Comparison of ENCODE assay signal across 30 cellular contexts in genomic region chr11:9179141-9179540, GRCh38.
"Had no signal": no experiment of that assay in that cellular context is flagged by ENCODE, and none has a peak within 500 bp of the region (broad histone marks: within the 10 kb centered on the region; RNA-seq: fewer than 3 reads in every experiment).

No MANE protein-coding gene starts in this region.

- ATAC-seq: activated CD4-positive, alpha-beta T cell treated with anti-CD3 and anti-CD28 coated beads for 36 hours; activated CD8-positive, alpha-beta memory T cell treated with anti-CD3 and anti-CD28 coated beads, Interleukin-2, amount 10 ng/mL, durations not matched to agents 7 days and 5 days; activated CD8-positive, alpha-beta T cell treated with anti-CD3 and anti-CD28 coated beads, Interleukin-2, amount 10 ng/mL, durations not matched to agents 7 days and 5 days; gastroesophageal sphincter; heart right ventricle had no signal

- DNase-seq: activated CD4-positive, alpha-beta memory T cell treated with anti-CD3 and anti-CD28 coated beads for 36 hours; activated CD4-positive, alpha-beta T cell treated with anti-CD3 and anti-CD28 coated beads for 36 hours; activated CD4-positive, alpha-beta T cell treated with anti-CD3 and anti-CD28 coated beads, Interleukin-2, amount 10 ng/mL, durations not matched to agents 24 days and 14 days; activated CD4-positive, CD25-positive, alpha-beta regulatory T cell; activated CD4-positive, CD25-positive, alpha-beta regulatory T cell treated with anti-CD3 and anti-CD28 coated beads, Interleukin-2, amount 50 U/mL, for 72 hours; activated CD8-positive, alpha-beta memory T cell treated with anti-CD3 and anti-CD28 coated beads, Interleukin-2, amount 10 ng/mL, durations not matched to agents 7 days and 5 days; activated CD8-positive, alpha-beta memory T cell treated with anti-CD3 and anti-CD28 coated beads, Interleukin-2, amount 50 U/mL, for 4 hours; activated CD8-positive, alpha-beta T cell treated with anti-CD3 and anti-CD28 coated beads, Interleukin-2, amount 10 ng/mL, durations not matched to agents 7 days and 5 days; activated effector memory CD4-positive, alpha-beta T cell treated with anti-CD3 and anti-CD28 coated beads, Interleukin-2, amount 50 U/mL, for 16 hours; activated naive CD4-positive, alpha-beta T cell treated with anti-CD3 and anti-CD28 coated beads for 36 hours; activated T-cell treated with anti-CD3 and anti-CD28 coated beads, Interleukin-2, amount 50 U/mL, for 1 hour; activated T-cell treated with anti-CD3 and anti-CD28 coated beads, Interleukin-2, amount 50 U/mL, for 48 hours; amniotic stem cell; anterior cingulate cortex; brain microvascular endothelial cell; dorsolateral prefrontal cortex; effector memory CD4-positive, alpha-beta T cell; esophagus squamous epithelium; foreskin melanocyte; heart right ventricle; T-helper 2 cell had no signal

- H3K9me3 ChIP-seq: esophagus squamous epithelium, gastroesophageal sphincter, heart right ventricle had no signal

- H3K4me1 Mint-ChIP-seq: central memory CD8-positive, alpha-beta T cell had no signal

- H3K27ac ChIP-seq: brain microvascular endothelial cell, coronary artery, epithelial cell of prostate, esophagus squamous epithelium, gastroesophageal sphincter, heart right ventricle, hepatocyte had no signal

- H3K4me1 ChIP-seq: esophagus squamous epithelium had no signal

- H3K27me3 Mint-ChIP-seq: activated CD4-positive, alpha-beta memory T cell treated with anti-CD3 and anti-CD28 coated beads for 36 hours; activated CD4-positive, alpha-beta T cell treated with anti-CD3 and anti-CD28 coated beads for 36 hours; activated CD4-positive, alpha-beta T cell treated with anti-CD3 and anti-CD28 coated beads, Interleukin-2, amount 10 ng/mL, durations not matched to agents 24 days and 14 days; activated CD8-positive, alpha-beta memory T cell treated with anti-CD3 and anti-CD28 coated beads, Interleukin-2, amount 10 ng/mL, durations not matched to agents 7 days and 5 days; activated naive CD8-positive, alpha-beta T cell; central memory CD8-positive, alpha-beta T cell; dendritic cell treated with granulocyte-macrophage colony-stimulating factor and Interleukin-4, amounts not matched to agents 40 ng/mL and 50 ng/mL, for 4 days had no signal

- H3K4me3 ChIP-seq: coronary artery, dorsolateral prefrontal cortex, esophagus squamous epithelium, gastroesophageal sphincter, heart right ventricle, hepatocyte had no signal

- H3K27ac Mint-ChIP-seq: activated CD4-positive, alpha-beta memory T cell treated with anti-CD3 and anti-CD28 coated beads for 36 hours; activated CD4-positive, alpha-beta T cell treated with anti-CD3 and anti-CD28 coated beads for 36 hours; activated CD4-positive, alpha-beta T cell treated with anti-CD3 and anti-CD28 coated beads, Interleukin-2, amount 10 ng/mL, durations not matched to agents 24 days and 14 days; activated CD8-positive, alpha-beta memory T cell treated with anti-CD3 and anti-CD28 coated beads, Interleukin-2, amount 10 ng/mL, durations not matched to agents 7 days and 5 days; activated CD8-positive, alpha-beta T cell treated with anti-CD3 and anti-CD28 coated beads, Interleukin-2, amount 10 ng/mL, durations not matched to agents 7 days and 5 days; activated naive CD4-positive, alpha-beta T cell treated with anti-CD3 and anti-CD28 coated beads for 36 hours; activated naive CD8-positive, alpha-beta T cell; activated T-helper 1 cell treated with anti-CD3 and anti-CD28 coated beads, Interleukin-12 subunit alpha, Interleukin-12 subunit beta, Interleukin-2, Interleukin-4 antibody, amounts not matched to agents 30 ng/mL and 10 ng/mL and 1 ng/mL, durations not matched to agents 14 hours and 24 hours and 36 hours; activated T-helper 2 cell treated with anti-CD3 and anti-CD28 coated beads, Interferon-gamma antibody, Interleukin-2, Interleukin-4, amounts not matched to agents 10 μg/mL and 5 μg/mL and 100 μg/mL, durations not matched to agents 14 hours and 24 hours and 36 hours; dendritic cell treated with granulocyte-macrophage colony-stimulating factor and Interleukin-4, amounts not matched to agents 40 ng/mL and 50 ng/mL, for 4 days had no signal

- H3K27me3 ChIP-seq: brain microvascular endothelial cell, dorsolateral prefrontal cortex, esophagus squamous epithelium, gastroesophageal sphincter, heart right ventricle, hepatocyte had no signal

- H3K9me3 Mint-ChIP-seq: activated CD4-positive, alpha-beta memory T cell treated with anti-CD3 and anti-CD28 coated beads for 36 hours; activated CD4-positive, alpha-beta T cell treated with anti-CD3 and anti-CD28 coated beads, Interleukin-2, amount 10 ng/mL, durations not matched to agents 24 days and 14 days; activated naive CD4-positive, alpha-beta T cell treated with anti-CD3 and anti-CD28 coated beads for 36 hours; activated T-helper 1 cell treated with anti-CD3 and anti-CD28 coated beads, Interleukin-12 subunit alpha, Interleukin-12 subunit beta, Interleukin-2, Interleukin-4 antibody, amounts not matched to agents 30 ng/mL and 10 ng/mL and 1 ng/mL, durations not matched to agents 14 hours and 24 hours and 36 hours; activated T-helper 2 cell treated with anti-CD3 and anti-CD28 coated beads, Interferon-gamma antibody, Interleukin-2, Interleukin-4, amounts not matched to agents 10 μg/mL and 5 μg/mL and 100 μg/mL, durations not matched to agents 14 hours and 24 hours and 36 hours; central memory CD8-positive, alpha-beta T cell; dendritic cell treated with granulocyte-macrophage colony-stimulating factor and Interleukin-4, amounts not matched to agents 40 ng/mL and 50 ng/mL, for 4 days had no signal

- H3K4me3 Mint-ChIP-seq: activated CD4-positive, alpha-beta memory T cell treated with anti-CD3 and anti-CD28 coated beads for 36 hours; activated CD4-positive, alpha-beta T cell treated with anti-CD3 and anti-CD28 coated beads for 36 hours; activated CD4-positive, alpha-beta T cell treated with anti-CD3 and anti-CD28 coated beads, Interleukin-2, amount 10 ng/mL, durations not matched to agents 24 days and 14 days; activated CD8-positive, alpha-beta memory T cell treated with anti-CD3 and anti-CD28 coated beads, Interleukin-2, amount 10 ng/mL, durations not matched to agents 7 days and 5 days; activated CD8-positive, alpha-beta T cell treated with anti-CD3 and anti-CD28 coated beads, Interleukin-2, amount 10 ng/mL, durations not matched to agents 7 days and 5 days; activated naive CD4-positive, alpha-beta T cell treated with anti-CD3 and anti-CD28 coated beads for 36 hours; activated naive CD8-positive, alpha-beta T cell; activated T-helper 1 cell treated with anti-CD3 and anti-CD28 coated beads, Interleukin-12 subunit alpha, Interleukin-12 subunit beta, Interleukin-2, Interleukin-4 antibody, amounts not matched to agents 30 ng/mL and 10 ng/mL and 1 ng/mL, durations not matched to agents 14 hours and 24 hours and 36 hours; central memory CD8-positive, alpha-beta T cell; dendritic cell treated with granulocyte-macrophage colony-stimulating factor and Interleukin-4, amounts not matched to agents 40 ng/mL and 50 ng/mL, for 4 days had no signal
